Comparison of ENCODE assay signal across 26 cellular contexts in the genomic region with DNA sequence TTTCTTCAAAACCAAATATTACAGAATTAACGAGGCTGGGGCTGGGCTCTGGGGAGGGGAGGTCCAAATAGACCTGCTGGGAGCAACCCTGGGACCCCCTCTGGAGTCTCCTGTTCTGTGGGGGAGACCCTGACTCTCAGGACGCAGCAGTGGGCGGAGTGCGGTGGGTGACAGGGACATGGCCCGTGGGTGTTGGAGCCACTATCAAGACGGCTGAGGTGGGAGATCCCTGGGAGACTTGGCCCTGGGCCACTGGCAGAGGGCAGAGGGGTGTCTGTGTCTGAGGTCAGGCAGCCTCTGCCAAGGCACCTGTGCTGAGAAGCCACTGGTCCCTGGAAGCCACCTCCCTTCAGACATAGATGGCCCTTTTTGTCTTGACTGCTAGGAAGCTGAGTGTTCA.
A peak's percentile ranks its signal among the peaks of the same experiment; 100 is the strongest.
DNase-seq lines count a peak whose midpoint lies in the region; ATAC-seq and TF ChIP-seq lines count a peak whose summit lies in the region.
"Had no signal": no experiment of that assay in that cellular context is flagged by ENCODE, and none has a peak within 500 bp of the region (broad histone marks: within the 10 kb centered on the region; RNA-seq: fewer than 3 reads in every experiment).

No MANE protein-coding gene starts in this region.

- peaks cover 1% of the 10 kb centered on the region for H3K27me3 Mint-ChIP-seq in endodermal cell (ENCODE audit: insufficient read depth)
- H3K27me3 Mint-ChIP-seq in naive thymus-derived CD4-positive, alpha-beta T cell: peaks cover 0 to 9% (median 6%) of the 10 kb centered on the region in 5 donors
- H3K27me3 Mint-ChIP-seq: activated CD4-positive, alpha-beta T cell treated with anti-CD3 and anti-CD28 coated beads, Interleukin-2, amount 10 ng/mL, durations not matched to agents 24 days and 14 days had no signal

- H3K9ac ChIP-seq in endodermal cell (ENCODE audit: extremely low read depth, low read length, poor library complexity, severe bottlenecking): no peak overlapping the region

- H3K36me3 ChIP-seq in endodermal cell (ENCODE audit: control insufficient read depth, insufficient read depth, low read length) (no peaks in the 10 kb centered on the region), mesodermal cell (ENCODE audit: control insufficient read depth, insufficient read depth, low read length) (no peaks in the 10 kb centered on the region), transverse colon (no peaks in the 10 kb centered on the region)
- no peaks in the 10 kb centered on the region for H3K36me3 ChIP-seq in naive thymus-derived CD4-positive, alpha-beta T cell (ENCODE audit: control insufficient read depth in 2 of 3, insufficient read depth in 3 of 3, low read length in 3 of 3)
- H3K36me3 ChIP-seq: ascending aorta, cardiac muscle cell, neutrophil, prostate gland, SJCRH30 had no signal

- ATAC-seq in Right ventricle myocardium inferior: no peak
- no peak for ATAC-seq in naive thymus-derived CD4-positive, alpha-beta T cell
- ATAC-seq: CD8-positive, alpha-beta T cell; effector memory CD8-positive, alpha-beta T cell; stimulated activated effector memory CD8-positive, alpha-beta T cell treated with anti-CD3 and anti-CD28 coated beads, Interleukin-12 subunit alpha, Interleukin-12 subunit beta, amount 100 ng/mL, for 72 hours; WTC11 had no signal

- H3K4me3 ChIP-seq in endodermal cell (ENCODE audit: low read length) (no peak overlapping the region), mesodermal cell (ENCODE audit: extremely low read depth, insufficient read depth, low read length, poor library complexity, severe bottlenecking) (no peak overlapping the region), transverse colon (no peak overlapping the region)
- no peak overlapping the region for H3K4me3 ChIP-seq in naive thymus-derived CD4-positive, alpha-beta T cell (ENCODE audit: low read length)
- H3K4me3 ChIP-seq: ascending aorta, cardiac muscle cell, prostate gland, SJCRH30 had no signal

- 90 to 100% methylated on average over 2 to 6 of the region's 6 CpGs for WGBS in endodermal cell (ENCODE audit: insufficient coverage in 1 of 2, insufficient read length in 1 of 2), 2 experiments
- WGBS in mesodermal cell (ENCODE audit: insufficient coverage in 2 of 2), 2 experiments: 97 to 100% methylated on average over 5 of the region's 6 CpGs
- 72% methylated on average over 6 of the region's 6 CpGs; no CpG with 5 or more reads in 1 of the 2 donors for WGBS in transverse colon (ENCODE audit: low coverage in 1 of 2), 2 donors

- no peaks in the 10 kb centered on the region for H3K9me3 ChIP-seq in endodermal cell (ENCODE audit: control insufficient read depth, low read length)
- H3K9me3 ChIP-seq in mesodermal cell (ENCODE audit: control insufficient read depth, low read length): no peaks in the 10 kb centered on the region
- H3K9me3 ChIP-seq in transverse colon: no peaks in the 10 kb centered on the region
- no peaks in the 10 kb centered on the region for H3K9me3 ChIP-seq in naive thymus-derived CD4-positive, alpha-beta T cell (ENCODE audit: control insufficient read depth in 2 of 3, low read length in 3 of 3)
- H3K9me3 ChIP-seq: neutrophil, prostate gland, SJCRH30 had no signal

- TF ChIP-seq EP300 in transverse colon (IDR thresholded peaks at IDR 0.05; ENCODE audit: low read depth): no peak

- H3K4me1 Mint-ChIP-seq in endodermal cell: peaks cover 35% of the 10 kb centered on the region
- peaks cover 0 to 9% (median 6%) of the 10 kb centered on the region in 7 donors for H3K4me1 Mint-ChIP-seq in naive thymus-derived CD4-positive, alpha-beta T cell
- H3K4me1 Mint-ChIP-seq: activated CD4-positive, alpha-beta T cell treated with anti-CD3 and anti-CD28 coated beads, Interleukin-2, amount 10 ng/mL, durations not matched to agents 24 days and 14 days; stimulated activated effector memory CD8-positive, alpha-beta T cell treated with anti-CD3 and anti-CD28 coated beads, Interleukin-12 subunit alpha, Interleukin-12 subunit beta, amount 100 ng/mL, for 72 hours had no signal

- TF ChIP-seq CTCF in endodermal cell (conservative IDR thresholded peaks at IDR 0.05): no peak
- no peak for TF ChIP-seq CTCF in transverse colon (IDR thresholded peaks at IDR 0.05)

- H3K4me1 ChIP-seq in endodermal cell (ENCODE audit: control insufficient read depth, insufficient read depth, low read length): peaks cover 6% of the 10 kb centered on the region
- peaks cover 51% of the 10 kb centered on the region for H3K4me1 ChIP-seq in mesodermal cell (ENCODE audit: control insufficient read depth, insufficient read depth, low read length, poor library complexity, severe bottlenecking)
- H3K4me1 ChIP-seq in transverse colon: no peaks in the 10 kb centered on the region
- no peaks in the 10 kb centered on the region for H3K4me1 ChIP-seq in naive thymus-derived CD4-positive, alpha-beta T cell (ENCODE audit: control insufficient read depth in 2 of 2, insufficient read depth in 2 of 2, low read length in 2 of 2)
- H3K4me1 ChIP-seq: ascending aorta, prostate gland had no signal

- H3K9me3 Mint-ChIP-seq in endodermal cell: no peaks in the 10 kb centered on the region
- H3K9me3 Mint-ChIP-seq in naive thymus-derived CD4-positive, alpha-beta T cell: no peaks in the 10 kb centered on the region
- H3K9me3 Mint-ChIP-seq: activated CD4-positive, alpha-beta T cell treated with anti-CD3 and anti-CD28 coated beads, Interleukin-2, amount 10 ng/mL, durations not matched to agents 24 days and 14 days; activated naive CD8-positive, alpha-beta T cell treated with anti-CD3 and anti-CD28 coated beads, Interleukin-2, amount 10 ng/mL, durations not matched to agents 7 days and 5 days; CD8-positive, alpha-beta T cell; effector memory CD8-positive, alpha-beta T cell; stimulated activated effector memory CD8-positive, alpha-beta T cell treated with anti-CD3 and anti-CD28 coated beads, Interleukin-12 subunit alpha, Interleukin-12 subunit beta, amount 100 ng/mL, for 72 hours; WTC11 had no signal

- TF ChIP-seq POLR2A in transverse colon (IDR thresholded peaks at IDR 0.05): no peak

- CTCF ChIA-PET in naive thymus-derived CD4-positive, alpha-beta T cell (lab: Charles Lee): no interaction called here

- DNase-seq in cardiac septum (ENCODE audit: low spot score): peak; percentile 68
- DNase-seq in Right ventricle myocardium inferior (ENCODE audit: missing footprints): no peak
- no peak for DNase-seq in endodermal cell
- DNase-seq in transverse colon: peak; percentile 5
- no peak for DNase-seq in amniotic stem cell (lab: John Stamatoyannopoulos, UW)
- DNase-seq in T-helper 9 cell: no peak
- no peak for DNase-seq in naive thymus-derived CD4-positive, alpha-beta T cell
- DNase-seq: activated CD4-positive, alpha-beta T cell treated with anti-CD3 and anti-CD28 coated beads, Interleukin-2, amount 10 ng/mL, durations not matched to agents 24 days and 14 days; activated naive CD8-positive, alpha-beta T cell treated with anti-CD3 and anti-CD28 coated beads, Interleukin-2, amount 10 ng/mL, durations not matched to agents 7 days and 5 days; AML-193; CD8-positive, alpha-beta T cell; DMS 273 treated with DMSO at 0.1 percent for 48 hours; effector memory CD8-positive, alpha-beta T cell; NCI-H1048; NCI-H1694 treated with DMSO at 0.1 percent for 48 hours; NCI-H446 treated with DMSO at 0.1 percent for 48 hours; NCI-H774; substantia nigra had no signal

- H3K27ac ChIP-seq in endodermal cell (ENCODE audit: low read depth, low read length) (no peak overlapping the region), mesodermal cell (ENCODE audit: low read depth, low read length, severe bottlenecking) (peak overlapping the region; percentile 90), transverse colon (no peak overlapping the region)
- H3K27ac ChIP-seq in naive thymus-derived CD4-positive, alpha-beta T cell (ENCODE audit: low read depth, low read length): no peak overlapping the region
- H3K27ac ChIP-seq: ascending aorta, cardiac muscle cell, neutrophil, prostate gland, SJCRH30 had no signal

- no peaks in the 10 kb centered on the region for H3K27me3 ChIP-seq in endodermal cell (ENCODE audit: control insufficient read depth, insufficient read depth, low read length, poor library complexity, severe bottlenecking)
- H3K27me3 ChIP-seq in transverse colon: no peaks in the 10 kb centered on the region
- no peaks in the 10 kb centered on the region for H3K27me3 ChIP-seq in naive thymus-derived CD4-positive, alpha-beta T cell (ENCODE audit: control insufficient read depth in 2 of 2, insufficient read depth in 2 of 2, low read length in 2 of 2)
- H3K27me3 ChIP-seq: ascending aorta, cardiac muscle cell, SJCRH30 had no signal

- H3K4me3 Mint-ChIP-seq in endodermal cell: no peak overlapping the region
- no peak overlapping the region for H3K4me3 Mint-ChIP-seq in naive thymus-derived CD4-positive, alpha-beta T cell
- H3K4me3 Mint-ChIP-seq: activated CD4-positive, alpha-beta T cell treated with anti-CD3 and anti-CD28 coated beads, Interleukin-2, amount 10 ng/mL, durations not matched to agents 24 days and 14 days; activated naive CD8-positive, alpha-beta T cell treated with anti-CD3 and anti-CD28 coated beads, Interleukin-2, amount 10 ng/mL, durations not matched to agents 7 days and 5 days; CD8-positive, alpha-beta T cell; effector memory CD8-positive, alpha-beta T cell; stimulated activated effector memory CD8-positive, alpha-beta T cell treated with anti-CD3 and anti-CD28 coated beads, Interleukin-12 subunit alpha, Interleukin-12 subunit beta, amount 100 ng/mL, for 72 hours; WTC11 had no signal

- no peaks in the 10 kb centered on the region for H3K36me3 Mint-ChIP-seq in endodermal cell (ENCODE audit: low read depth)
- H3K36me3 Mint-ChIP-seq in naive thymus-derived CD4-positive, alpha-beta T cell: no peaks in the 10 kb centered on the region
- H3K36me3 Mint-ChIP-seq: activated naive CD8-positive, alpha-beta T cell treated with anti-CD3 and anti-CD28 coated beads, Interleukin-2, amount 10 ng/mL, durations not matched to agents 7 days and 5 days; CD8-positive, alpha-beta T cell; stimulated activated effector memory CD8-positive, alpha-beta T cell treated with anti-CD3 and anti-CD28 coated beads, Interleukin-12 subunit alpha, Interleukin-12 subunit beta, amount 100 ng/mL, for 72 hours; WTC11 had no signal

- peak overlapping the region; percentile 83 for H3K27ac Mint-ChIP-seq in endodermal cell
- H3K27ac Mint-ChIP-seq in naive thymus-derived CD4-positive, alpha-beta T cell: no peak overlapping the region
- H3K27ac Mint-ChIP-seq: activated CD4-positive, alpha-beta T cell treated with anti-CD3 and anti-CD28 coated beads, Interleukin-2, amount 10 ng/mL, durations not matched to agents 24 days and 14 days; activated naive CD8-positive, alpha-beta T cell treated with anti-CD3 and anti-CD28 coated beads, Interleukin-2, amount 10 ng/mL, durations not matched to agents 7 days and 5 days; CD8-positive, alpha-beta T cell; effector memory CD8-positive, alpha-beta T cell; stimulated activated effector memory CD8-positive, alpha-beta T cell treated with anti-CD3 and anti-CD28 coated beads, Interleukin-12 subunit alpha, Interleukin-12 subunit beta, amount 100 ng/mL, for 72 hours; WTC11 had no signal

- in situ Hi-C loops in transverse colon (cut with MboI; ENCODE audit: low pct_ligation_motif_present in 1 of 4, low pct_unique_long_range_greater_than_20kb in 1 of 4, low sequenced_read_pairs in 3 of 4): no loop called here

- intact Hi-C loops in cardiac septum (cut with DNase I) (no loop called here), Right ventricle myocardium inferior (cut with DNase I) (no loop called here), transverse colon (cut with DNase I; ENCODE audit: low total_unique reads) (no loop called here)
- intact Hi-C loops in naive thymus-derived CD4-positive, alpha-beta T cell (cut with micrococcal nuclease): no loop called here

- POLR2A ChIA-PET in naive thymus-derived CD4-positive, alpha-beta T cell (lab: Charles Lee): no interaction called here

Comparison
In these comparisons a context has a peak if more than half of its experiments do, and no peak if none do; other contexts are left out.
1. DNase-seq: peak in cardiac septum (single experiment) and transverse colon (single experiment); none in Right ventricle myocardium inferior (single experiment), endodermal cell (single experiment), amniotic stem cell (single experiment), T-helper 9 cell (single experiment) and naive thymus-derived CD4-positive, alpha-beta T cell (0 of 9).